In genomic region chr13:42276683-42277082, GRCh38 we compare ENCODE assay signal across 21 cellular contexts. TPM values are rescaled to one million over a fixed set of nuclear protein-coding genes. Genes with fewer than 3 reads are reported as not detected.
DNase-seq lines count a peak whose midpoint lies in the region; ATAC-seq, FAIRE-seq and TF ChIP-seq lines count a peak whose summit lies in the region.
"Had no signal": no experiment of that assay in that cellular context is flagged by ENCODE, and none has a peak within 500 bp of the region (broad histone marks: within the 10 kb centered on the region; RNA-seq: fewer than 3 reads in every experiment).

No MANE protein-coding gene starts in this region.

- POLR2A ChIA-PET in activated CD4-positive, alpha-beta T cell treated with anti-CD3 and anti-CD28 coated beads, Interleukin-2, amount 10 ng/mL, durations not matched to agents 7 days and 5 days (lab: Charles Lee) = no interaction called here

- CTCF ChIA-PET in activated CD4-positive, alpha-beta T cell treated with anti-CD3 and anti-CD28 coated beads, Interleukin-2, amount 10 ng/mL, durations not matched to agents 7 days and 5 days (lab: Charles Lee) = interaction anchor here (1.1 kb wide), 1 partner anchor 12 kb away, joined by 5 read pairs; no protein-coding TSS in a partner anchor

- no peaks in the 10 kb centered on the region for H3K9me3 Mint-ChIP-seq in activated CD4-positive, alpha-beta T cell treated with anti-CD3 and anti-CD28 coated beads, Interleukin-2, amount 10 ng/mL, durations not matched to agents 7 days and 5 days
- no peaks in the 10 kb centered on the region for H3K9me3 Mint-ChIP-seq in activated T-helper 2 cell treated with anti-CD3 and anti-CD28 coated beads, Interferon-gamma antibody, Interleukin-2, Interleukin-4, amounts not matched to agents 10 μg/mL and 5 μg/mL and 100 μg/mL, durations not matched to agents 14 hours and 24 hours and 36 hours
- H3K9me3 Mint-ChIP-seq in memory B cell = no peaks in the 10 kb centered on the region

- intact Hi-C loops in activated T-helper 2 cell treated with anti-CD3 and anti-CD28 coated beads, Interferon-gamma antibody, Interleukin-2, Interleukin-4, amounts not matched to agents 10 μg/mL and 5 μg/mL and 100 μg/mL, durations not matched to agents 14 hours and 24 hours and 36 hours (cut with micrococcal nuclease) = loop anchor here (5.0 to 10.0 kb wide), 3 partner anchors 51 to 768 kb away; no protein-coding TSS in a partner anchor

- peaks cover 35% of the 10 kb centered on the region for H3K4me1 Mint-ChIP-seq in activated CD4-positive, alpha-beta T cell treated with anti-CD3 and anti-CD28 coated beads, Interleukin-2, amount 10 ng/mL, durations not matched to agents 7 days and 5 days
- H3K4me1 Mint-ChIP-seq in activated T-helper 2 cell treated with anti-CD3 and anti-CD28 coated beads, Interferon-gamma antibody, Interleukin-2, Interleukin-4, amounts not matched to agents 10 μg/mL and 5 μg/mL and 100 μg/mL, durations not matched to agents 14 hours and 24 hours and 36 hours (ENCODE audit: low read depth) = peaks cover 44% of the 10 kb centered on the region
- H3K4me1 Mint-ChIP-seq in memory B cell = peaks cover 34% of the 10 kb centered on the region

- TF ChIP-seq POLR2A in GM12891 (IDR thresholded peaks at IDR 0.05; ENCODE audit: low read depth, low read length) = no peak

- no peaks in the 10 kb centered on the region for H3K27me3 Mint-ChIP-seq in activated CD4-positive, alpha-beta T cell treated with anti-CD3 and anti-CD28 coated beads, Interleukin-2, amount 10 ng/mL, durations not matched to agents 7 days and 5 days
- H3K27me3 Mint-ChIP-seq in activated T-helper 2 cell treated with anti-CD3 and anti-CD28 coated beads, Interferon-gamma antibody, Interleukin-2, Interleukin-4, amounts not matched to agents 10 μg/mL and 5 μg/mL and 100 μg/mL, durations not matched to agents 14 hours and 24 hours and 36 hours (ENCODE audit: low read depth) = no peaks in the 10 kb centered on the region
- no peaks in the 10 kb centered on the region for H3K27me3 Mint-ChIP-seq in memory B cell

- H3K27ac Mint-ChIP-seq in activated CD4-positive, alpha-beta T cell treated with anti-CD3 and anti-CD28 coated beads, Interleukin-2, amount 10 ng/mL, durations not matched to agents 7 days and 5 days = peak overlapping the region; percentile 43
- H3K27ac Mint-ChIP-seq in activated T-helper 2 cell treated with anti-CD3 and anti-CD28 coated beads, Interferon-gamma antibody, Interleukin-2, Interleukin-4, amounts not matched to agents 10 μg/mL and 5 μg/mL and 100 μg/mL, durations not matched to agents 14 hours and 24 hours and 36 hours = peak overlapping the region; percentile 47
- H3K27ac Mint-ChIP-seq in memory B cell = no peak overlapping the region

- peak overlapping the region; percentile 15 for H3K4me3 Mint-ChIP-seq in activated CD4-positive, alpha-beta T cell treated with anti-CD3 and anti-CD28 coated beads, Interleukin-2, amount 10 ng/mL, durations not matched to agents 7 days and 5 days
- H3K4me3 Mint-ChIP-seq in activated T-helper 2 cell treated with anti-CD3 and anti-CD28 coated beads, Interferon-gamma antibody, Interleukin-2, Interleukin-4, amounts not matched to agents 10 μg/mL and 5 μg/mL and 100 μg/mL, durations not matched to agents 14 hours and 24 hours and 36 hours (ENCODE audit: low read depth) = peak overlapping the region; percentile 15
- H3K4me3 Mint-ChIP-seq in memory B cell = peak overlapping the region; percentile 49

- FAIRE-seq in GM12891 (lab: Jason Lieb, UNC) = peak; percentile 23
- FAIRE-seq: bronchial epithelial cell had no signal

- ATAC-seq in memory B cell (ENCODE audit: low read depth) (no peak), GM19397 (IDR thresholded peaks at IDR 0.05; ENCODE audit: unreplicated experiment) (no peak)
- ATAC-seq: left cardiac atrium, SK-N-SH treated with all-trans-retinoic acid at 6 μM for 48 hours, upper lobe of right lung had no signal

- DNase-seq in activated CD4-positive, alpha-beta T cell treated with anti-CD3 and anti-CD28 coated beads, Interleukin-2, amount 10 ng/mL, durations not matched to agents 7 days and 5 days = no peak
- DNase-seq in activated CD4-positive, alpha-beta T cell treated with anti-CD3 and anti-CD28 coated beads for 4 hours = no peak
- DNase-seq in GM12891 (ENCODE audit: insufficient read length, low spot score) = no peak
- no peak for DNase-seq in activated T-helper 2 cell treated with anti-CD3 and anti-CD28 coated beads, Interferon-gamma antibody, Interleukin-2, Interleukin-4, amounts not matched to agents 10 μg/mL and 5 μg/mL and 100 μg/mL, durations not matched to agents 14 hours and 24 hours and 36 hours (ENCODE audit: low spot score)
- DNase-seq in memory B cell (ENCODE audit: low spot score in 2 of 2) = no peak
- DNase-seq in activated CD8-positive, alpha-beta memory T cell treated with anti-CD3 and anti-CD28 coated beads, Interleukin-2, amount 50 U/mL, for 4 hours = no peak
- DNase-seq in NCI-H524 (lab: John Stamatoyannopoulos, UW) = no peak
- DNase-seq: DMS 273 treated with DMSO at 0.1 percent for 48 hours; GF-D8; GOT3; Kasumi-1; left cardiac atrium; midbrain; NCI-H1092 treated with DMSO at 0.1 percent for 48 hours; NCI-H2081; NCI-H510A; stimulated activated CD4-positive, alpha-beta T cell treated with anti-CD3 and anti-CD28 coated beads, Interleukin-2, amount 100 ng/mL, for 24 hours; upper lobe of right lung had no signal

- H3K36me3 Mint-ChIP-seq in activated CD4-positive, alpha-beta T cell treated with anti-CD3 and anti-CD28 coated beads, Interleukin-2, amount 10 ng/mL, durations not matched to agents 7 days and 5 days (ENCODE audit: low read depth) = peaks cover 16% of the 10 kb centered on the region
- peaks cover 41% of the 10 kb centered on the region for H3K36me3 Mint-ChIP-seq in activated T-helper 2 cell treated with anti-CD3 and anti-CD28 coated beads, Interferon-gamma antibody, Interleukin-2, Interleukin-4, amounts not matched to agents 10 μg/mL and 5 μg/mL and 100 μg/mL, durations not matched to agents 14 hours and 24 hours and 36 hours (ENCODE audit: low read depth)
- peaks cover 1% of the 10 kb centered on the region for H3K36me3 Mint-ChIP-seq in memory B cell

TF ChIP-seq in GM12891, 5 proteins besides CTCF, POLR2A, EP300 and RAD21:
- TF ChIP-seq TAF1 (IDR thresholded peaks at IDR 0.05; ENCODE audit: low read depth, low read length) (no peak), SPI1 (IDR thresholded peaks at IDR 0.05; ENCODE audit: low read depth, low read length) (no peak), PAX5 (IDR thresholded peaks at IDR 0.05; ENCODE audit: insufficient read depth, low read length, severe bottlenecking) (no peak), POLR2AphosphoS5 (IDR thresholded peaks at IDR 0.05; ENCODE audit: low read depth, low read length) (no peak), POU2F2 (IDR thresholded peaks at IDR 0.05; ENCODE audit: low read depth, low read length) (no peak)
TF ChIP-seq in GM12891: peak in this region for 0.

RNA-seq across cellular contexts. Expression of gene AKAP11, which starts 4.7 kb away (rescaled TPM):
- 10 to 100 TPM; 27.2 to 30.1 TPM for total RNA-seq in activated CD4-positive, alpha-beta T cell treated with anti-CD3 and anti-CD28 coated beads, Interleukin-2, amount 10 ng/mL, durations not matched to agents 7 days and 5 days
- polyA plus RNA-seq in GM12891 (2012; ENCODE audit: low read depth, missing spikeins) = 11.1 TPM
- 34.9 and 35.0 TPM in 2 replicates for total RNA-seq in activated T-helper 2 cell treated with anti-CD3 and anti-CD28 coated beads, Interferon-gamma antibody, Interleukin-2, Interleukin-4, amounts not matched to agents 10 μg/mL and 5 μg/mL and 100 μg/mL, durations not matched to agents 14 hours and 24 hours and 36 hours
